In the genomic region with DNA sequence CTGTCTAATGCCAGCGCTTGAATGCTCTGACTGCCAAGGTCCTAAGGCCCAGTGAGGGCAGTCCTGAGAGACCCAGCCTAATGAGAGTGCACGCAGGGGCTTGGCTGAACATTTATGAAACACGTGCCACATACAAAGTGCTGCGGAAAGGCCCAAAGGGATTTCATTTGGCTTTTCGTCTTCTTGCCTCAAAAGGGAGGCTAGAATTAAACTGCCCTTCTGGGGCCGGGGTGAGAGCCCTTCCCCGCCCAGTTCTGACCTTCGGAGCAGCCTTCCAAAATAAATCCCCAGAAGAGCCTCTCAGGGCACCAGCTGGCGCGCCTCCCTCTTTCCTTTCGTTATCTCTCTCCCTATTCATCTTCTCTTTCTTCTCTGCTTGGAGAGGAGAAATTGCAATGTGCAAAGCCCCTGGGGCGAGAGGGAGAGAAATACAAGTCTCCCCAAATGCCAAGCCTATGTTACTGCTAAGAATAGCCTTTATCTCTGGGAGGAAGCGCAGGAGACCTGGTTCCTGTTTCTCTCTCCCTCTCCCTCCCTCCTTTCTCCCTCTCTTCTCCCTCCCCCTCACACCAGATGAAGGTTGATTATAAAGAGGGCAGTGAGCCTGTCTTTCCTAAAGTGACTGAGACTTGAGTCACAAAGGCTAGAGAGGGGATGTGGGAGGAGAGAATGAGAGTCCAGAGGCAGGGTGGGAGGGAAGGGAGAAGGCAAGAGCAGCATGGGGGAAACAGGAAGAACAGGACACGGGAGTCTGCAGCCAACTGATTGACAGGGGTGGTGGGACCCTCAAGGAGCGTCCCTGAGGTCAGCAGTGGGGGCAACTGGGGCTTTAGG, we compare ENCODE assay signal across 8 cellular contexts. TPM values are rescaled to one million over a fixed set of nuclear protein-coding genes. Genes with fewer than 3 reads are reported as not detected.
DNase-seq lines count a peak whose midpoint lies in the region; ATAC-seq and TF ChIP-seq lines count a peak whose summit lies in the region.

No MANE protein-coding gene starts in this region.

- no peak overlapping the region for H3K9ac ChIP-seq in DND-41 (ENCODE audit: low read depth, low read length)

- TF ChIP-seq CTCF in DND-41 (IDR thresholded peaks at IDR 0.05; ENCODE audit: borderline replicate concordance, extremely low read depth, low read length, poor library complexity, severe bottlenecking) (no peak), lower lobe of right lung (IDR thresholded peaks at IDR 0.05) (peak; percentile 1)

- H3K79me2 ChIP-seq in DND-41 (ENCODE audit: insufficient read depth, low read length): no peaks in the 10 kb centered on the region

- no peak overlapping the region for H3K27ac ChIP-seq in DND-41 (ENCODE audit: low read length)
- H3K27ac ChIP-seq in SJCRH30: peak overlapping the region; percentile 14; the same call in 1 of the 2 replicates
- H3K27ac ChIP-seq in lower lobe of right lung: peak overlapping the region; percentile 83
- no peak overlapping the region for H3K27ac ChIP-seq in thymus (ENCODE audit: low read depth)

- ATAC-seq in DND-41 (ENCODE audit: insufficient read depth, low read depth) (peak; percentile 32), GM21423 (IDR thresholded peaks at IDR 0.05; ENCODE audit: unreplicated experiment) (peak; percentile 28), lower lobe of right lung (peak; percentile 38 to 51)

- H2AFZ ChIP-seq in DND-41 (ENCODE audit: low read depth, low read length): peak overlapping the region; percentile 49

- 9% methylated on average over 15 of the region's 15 CpGs for WGBS in thymus

- peaks cover 14% of the 10 kb centered on the region for H3K27me3 ChIP-seq in DND-41 (ENCODE audit: insufficient read depth, low read length, poor library complexity)
- H3K27me3 ChIP-seq in SJCRH30: no peaks in the 10 kb centered on the region
- no peaks in the 10 kb centered on the region for H3K27me3 ChIP-seq in lower lobe of right lung (ENCODE audit: low read depth)
- H3K27me3 ChIP-seq in thymus (ENCODE audit: control insufficient read depth, insufficient read depth): no peaks in the 10 kb centered on the region

- peaks cover 17% of the 10 kb centered on the region for H3K4me1 ChIP-seq in DND-41 (ENCODE audit: insufficient read depth, low read length)
- no peaks in the 10 kb centered on the region for H3K4me1 ChIP-seq in SJCRH30
- peaks cover 43% of the 10 kb centered on the region for H3K4me1 ChIP-seq in lower lobe of right lung
- peaks cover 5% of the 10 kb centered on the region for H3K4me1 ChIP-seq in thymus (ENCODE audit: control insufficient read depth, insufficient read depth, low read length)

- peak overlapping the region; percentile 94; the same call in 1 of the 2 replicates for H3K4me2 ChIP-seq in DND-41 (ENCODE audit: insufficient read depth, low read length)

- H3K4me3 ChIP-seq in DND-41 (ENCODE audit: low read depth in 1 of 2, low read length in 2 of 2) (peak overlapping the region in 1 of 2 experiments; percentile 12; a peak in 1 of 4 replicates), SJCRH30 (peak overlapping the region; percentile 57), lower lobe of right lung (peak overlapping the region; percentile 53), thymus (ENCODE audit: low read length) (peak overlapping the region; percentile 53)

- intact Hi-C loops in lower lobe of right lung (cut with DNase I): loop anchor here (10.0 kb wide), 2 partner anchors 235 to 315 kb away; no protein-coding TSS in a partner anchor

- H4K20me1 ChIP-seq in DND-41 (ENCODE audit: insufficient read depth, low read length): no peaks in the 10 kb centered on the region

- no peaks in the 10 kb centered on the region for H3K36me3 ChIP-seq in DND-41 (ENCODE audit: insufficient read depth, low read length)
- H3K36me3 ChIP-seq in SJCRH30: no peaks in the 10 kb centered on the region
- H3K36me3 ChIP-seq in lower lobe of right lung: no peaks in the 10 kb centered on the region
- H3K36me3 ChIP-seq in thymus (ENCODE audit: control insufficient read depth, insufficient read depth): no peaks in the 10 kb centered on the region

- no peak for DNase-seq in DND-41
- DNase-seq in HK-2 (ENCODE audit: unreplicated experiment): peak; percentile 64
- peak; percentile 27 to 60 for DNase-seq in SJCRH30
- peak; percentile 37 for DNase-seq in dedifferentiated amniotic fluid mesenchymal stem cell (ENCODE audit: extremely low spot score)
- peak; percentile 48 for DNase-seq in lower lobe of right lung
- no peak for DNase-seq in OCI-M2 (lab: John Stamatoyannopoulos, UW; ENCODE audit: unreplicated experiment)

- H3K9me3 ChIP-seq in DND-41 (ENCODE audit: insufficient read depth, low read length, severe bottlenecking) (no peaks in the 10 kb centered on the region), SJCRH30 (replicated peaks) (no peaks in the 10 kb centered on the region), lower lobe of right lung (no peaks in the 10 kb centered on the region), thymus (ENCODE audit: control insufficient read depth) (no peaks in the 10 kb centered on the region)

RNA-seq across cellular contexts. Expression of gene NDUFB4, which starts 36.7 kb away (rescaled TPM):
- 146 and 160 TPM in 2 replicates for total RNA-seq in SJCRH30 (2014; rRNA removed; shearing (Covaris generic))
- total RNA-seq in lower lobe of right lung: 100 TPM
- 199 TPM for polyA plus RNA-seq in thymus

Comparison
In these comparisons a context has a peak if more than half of its experiments do, and no peak if none do; other contexts are left out.
1. DNase-seq: peak in HK-2 (single experiment), SJCRH30 (2 of 2), dedifferentiated amniotic fluid mesenchymal stem cell (single experiment) and lower lobe of right lung (single experiment); none in DND-41 (single experiment) and OCI-M2 (single experiment).
2. H3K27ac ChIP-seq: peak in SJCRH30 (single experiment) and lower lobe of right lung (single experiment); none in DND-41 (single experiment) and thymus (single experiment).
3. Peak in every context shown above with its lines, with median percentiles within 50 percentile points of each other: ATAC-seq.